Comparison of ENCODE assay signal across 16 cellular contexts in genomic region chr1:119011706-119012105, GRCh38. TPM values are rescaled to one million over a fixed set of nuclear protein-coding genes. Genes with fewer than 3 reads are reported as not detected.
DNase-seq lines count a peak whose midpoint lies in the region; ATAC-seq, FAIRE-seq and TF ChIP-seq lines count a peak whose summit lies in the region.
"Had no signal": no experiment of that assay in that cellular context is flagged by ENCODE, and none has a peak within 500 bp of the region (broad histone marks: within the 10 kb centered on the region; RNA-seq: fewer than 3 reads in every experiment).

No MANE protein-coding gene starts in this region.

- H2AFZ ChIP-seq in K562 (ENCODE audit: low read depth, low read length) = no peak overlapping the region
- H2AFZ ChIP-seq: GM23338 had no signal

- FAIRE-seq in K562 (lab: Jason Lieb, UNC) = no peak
- FAIRE-seq: G401.6, GM12891 had no signal

- TF ChIP-seq CTCF in AG10803 (conservative IDR thresholded peaks at IDR 0.05; ENCODE audit: low read length) (no peak), K562 (IDR thresholded peaks at IDR 0.05 in 2 of 3, conservative IDR thresholded peaks at IDR 0.05 in 1 of 3; ENCODE audit: insufficient read depth in 2 of 3, low read depth in 1 of 3, low read length in 3 of 3) (no peak), foreskin fibroblast (IDR thresholded peaks at IDR 0.05; ENCODE audit: low read depth, low read length) (no peak)

- no peaks in the 10 kb centered on the region for H3K9me3 ChIP-seq in K562 (replicated peaks; ENCODE audit: control insufficient read depth, insufficient read depth, low read depth, low read length)

- peaks cover 0 to 10% of the 10 kb centered on the region in 2 experiments; a peak in 1 of 5 replicates for H3K4me1 ChIP-seq in K562 (replicated peaks in 1 of 2; ENCODE audit: control insufficient read depth in 2 of 2, insufficient read depth in 2 of 2, low read length in 2 of 2)

- POLR2A ChIA-PET in K562 (lab: Yijun Ruan, JAX) = interaction anchor here (1.0 kb wide), 1 partner anchor 857 kb away, joined by 3 read pairs; no protein-coding TSS in a partner anchor

- H3K9me1 ChIP-seq in K562 (ENCODE audit: control insufficient read depth, insufficient read depth, low read length) = no peaks in the 10 kb centered on the region

- WGBS in K562 (ENCODE audit: insufficient coverage, low coverage, missing lambda C conversion rate) = 2% methylated on average over 3 of the region's 3 CpGs

- no peak for TF ChIP-seq RAD21 in K562 (CRISPR knock-in tag; conservative IDR thresholded peaks at IDR 0.05 in 1 of 2, IDR thresholded peaks at IDR 0.05 in 1 of 2)

- TF ChIP-seq EP300 in K562 (IDR thresholded peaks at IDR 0.05; ENCODE audit: low read length) = no peak

- no peak for ATAC-seq in K562
- ATAC-seq: GM23338 had no signal

- DNase-seq in AG10803 (ENCODE audit: low read depth) = peak; percentile 56
- peak; percentile 17 for DNase-seq in MV-4-11 (lab: John Stamatoyannopoulos, UW)
- no peak for DNase-seq in K562 (ENCODE audit: extremely low read depth in 1 of 4, low spot score in 3 of 4)
- peak; percentile 41 for DNase-seq in glomerular visceral epithelial cell (ENCODE audit: extremely low spot score)
- no peak for DNase-seq in NCI-H1417 treated with DMSO at 0.1 percent for 48 hours (lab: John Stamatoyannopoulos, UW)
- DNase-seq in activated CD4-positive, alpha-beta T cell treated with anti-CD3 and anti-CD28 coated beads, Interleukin-2, amount 50 U/mL, for 1 hour = no peak
- DNase-seq in foreskin fibroblast = no peak
- DNase-seq: ACHN; C1 segment of cervical spinal cord; CD4-positive, alpha-beta T cell; DMS79; H9 had no signal

- no peak overlapping the region for H3K4me3 ChIP-seq in AG10803 (ENCODE audit: low read length)
- no peak overlapping the region for H3K4me3 ChIP-seq in K562
- no peak overlapping the region for H3K4me3 ChIP-seq in foreskin fibroblast (ENCODE audit: low read depth in 1 of 2, low read length in 2 of 2)
- H3K4me3 ChIP-seq: GM23338 had no signal

- peaks cover 0 to 13% of the 10 kb centered on the region in 2 experiments; a peak in 3 of 5 replicates for H3K27me3 ChIP-seq in K562 (ENCODE audit: control insufficient read depth in 2 of 2, insufficient read depth in 2 of 2, low read length in 2 of 2)

- in situ Hi-C loops in K562 (cut with MboI) = no loop called here

- no peak overlapping the region for H3K9ac ChIP-seq in K562 (ENCODE audit: insufficient read depth in 1 of 2, low read depth in 2 of 2, low read length in 2 of 2)

- no peak overlapping the region for H3K27ac ChIP-seq in K562 (ENCODE audit: extremely low read depth, low read depth, low read length)

- no peaks in the 10 kb centered on the region for H3K79me2 ChIP-seq in K562 (ENCODE audit: control insufficient read depth, insufficient read depth, low read length)

- CTCF ChIA-PET in K562 (lab: Yijun Ruan, JAX; ENCODE audit: low intra/inter-chr PET ratio) = no interaction called here

- H3K4me2 ChIP-seq in K562 (ENCODE audit: insufficient read depth, low read length) = no peak overlapping the region
- H3K4me2 ChIP-seq: GM23338 had no signal

- no peaks in the 10 kb centered on the region for H3K36me3 ChIP-seq in K562 (ENCODE audit: control insufficient read depth, insufficient read depth, low read length)

- TF ChIP-seq POLR2A in K562 (conservative IDR thresholded peaks at IDR 0.05) = no peak

- no TSS peak for BruUV-seq in K562 (replicated peaks; lab: Mats Ljungman, UMichigan)

- H4K20me1 ChIP-seq in K562 (replicated peaks; ENCODE audit: control insufficient read depth, insufficient read depth, low read length) = no peaks in the 10 kb centered on the region

- intact Hi-C loops in K562 (cut with micrococcal nuclease) = no loop called here

TF ChIP-seq in K562, 482 proteins besides CTCF, POLR2A, EP300 and RAD21:
- TF ChIP-seq C11orf30 (IDR thresholded peaks at IDR 0.05; ENCODE audit: low read depth) (peak; percentile 19; the same call in 1 of the 2 replicates), TGIF2 (CRISPR knock-in tag; IDR thresholded peaks at IDR 0.05) (no peak)

RNA-seq across cellular contexts. Expression of gene TBX15, which starts 23.6 kb away (rescaled TPM):
- total RNA-seq in K562 (2011; cell fraction: chromatin; rRNA removed; ENCODE audit: low replicate concordance) = 0.28 and 0.95 TPM in 2 replicates
- 0.33 and 0.66 TPM in 2 replicates for total RNA-seq in K562 (2011; cell fraction: nucleolus; rRNA removed)
- 0.31 and 0.73 TPM in 2 replicates for total RNA-seq in K562 (2011; cell fraction: nucleoplasm; rRNA removed)
- total RNA-seq in K562 (2014; rRNA removed) (2.4 and 2.6 TPM in 2 replicates), K562 (2014; rRNA removed; fragmentation: Illumina TruSeq; extraction: Trizol) (1.9 and 2.1 TPM in 2 replicates), K562 (2015; rRNA removed; fragmentation: Illumina TruSeq; extraction: Trizol) (1.7 and 2.1 TPM in 2 replicates), K562 (2021) (2.6 and 2.7 TPM in 2 replicates)
- polyA plus RNA-seq in K562 (2011; rRNA removed) (0.03 TPM in 1 of 2 replicates, not detected in the other), K562 (2014; fragmentation: Illumina TruSeq; extraction: Trizol) (2.4 and 3.0 TPM in 2 replicates), K562 (2014; fragmentation: Nextera tagmentation; extraction: Ambion mirVana) (1 to 10 TPM; 1.7 to 3.4 TPM), K562 (2014; rRNA removed) (2.1 and 2.3 TPM in 2 replicates)
- 0.03 TPM in 2 replicates for polyA plus RNA-seq in K562 (2011; cell fraction: cytosol; rRNA removed)
- polyA plus RNA-seq in K562 (2011; cell fraction: nucleus; rRNA removed) = 0.06 and 0.07 TPM in 2 replicates
- 2.2 and 10.1 TPM in 2 replicates for polyA plus RNA-seq in K562 (2012)
- polyA minus RNA-seq in K562 (2011; rRNA and poly(A)+ RNA removed) = 0.04 and 0.06 TPM in 2 replicates
- not detected in 2 replicates for polyA minus RNA-seq in K562 (2011; cell fraction: cytosol; rRNA and poly(A)+ RNA removed)
- not detected in 2 replicates for polyA minus RNA-seq in K562 (2011; cell fraction: nucleus; rRNA and poly(A)+ RNA removed)
- total RNA-seq: A172; CD4-positive, alpha-beta T cell had no signal
- polyA plus RNA-seq: GM23338 had no signal

Comparison
In these comparisons a context has a peak if more than half of its experiments do, and no peak if none do; other contexts are left out.
1. DNase-seq: peak in AG10803 (single experiment), MV-4-11 (single experiment) and glomerular visceral epithelial cell (single experiment); none in K562 (0 of 4), NCI-H1417 treated with DMSO at 0.1 percent for 48 hours (single experiment), activated CD4-positive, alpha-beta T cell treated with anti-CD3 and anti-CD28 coated beads, Interleukin-2, amount 50 U/mL, for 1 hour (single experiment) and foreskin fibroblast (0 of 2).